In the genomic region with DNA sequence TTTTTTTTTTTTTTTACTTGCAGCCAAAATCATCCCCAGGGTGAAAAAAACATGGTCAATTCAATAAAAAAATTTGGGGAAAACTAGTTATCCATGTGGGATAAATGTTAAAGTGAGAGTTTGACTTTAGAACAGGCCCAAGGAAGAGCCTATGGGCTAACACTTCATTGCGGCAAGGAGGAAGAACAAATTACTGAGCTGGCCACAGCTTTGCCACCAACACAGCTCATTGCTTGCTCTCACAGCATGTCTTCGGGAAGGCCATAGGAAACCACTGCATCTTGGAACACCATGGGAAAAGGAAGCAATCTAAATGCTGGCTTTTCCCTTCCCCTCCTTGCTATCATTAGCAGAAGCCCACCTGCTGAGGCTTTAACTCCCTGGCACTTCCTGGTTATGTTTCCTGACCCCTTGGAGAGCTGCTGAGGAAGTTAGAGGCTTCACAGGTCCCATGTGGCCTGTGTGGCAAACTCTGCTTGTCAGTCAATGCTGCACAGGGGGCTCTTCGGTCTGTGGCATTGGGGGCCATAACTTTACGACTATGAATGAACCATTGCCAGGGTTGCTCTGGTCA, we compare ENCODE assay signal across 23 cellular contexts.
DNase-seq lines count a peak whose midpoint lies in the region; TF ChIP-seq lines count a peak whose summit lies in the region.
"Had no signal": no experiment of that assay in that cellular context is flagged by ENCODE, and none has a peak within 500 bp of the region (broad histone marks: within the 10 kb centered on the region; RNA-seq: fewer than 3 reads in every experiment).

No MANE protein-coding gene starts in this region.

- H3K27ac ChIP-seq in OCI-LY1 (ENCODE audit: low read depth, low read length, poor library complexity, severe bottlenecking): no peak overlapping the region
- H3K27ac ChIP-seq: cardiac muscle cell, KMS-11, left lung had no signal

- H3K4me1 ChIP-seq in OCI-LY1 (ENCODE audit: insufficient read depth, low read length, severe bottlenecking): peaks cover 6% of the 10 kb centered on the region
- H3K4me1 ChIP-seq: HAP-1 had no signal

- no peak for DNase-seq in CD14-positive monocyte (ENCODE audit: low spot score)
- peak; percentile 70 for DNase-seq in KBM-7
- peak; percentile 18 to 42 (median 37) for DNase-seq in immature natural killer cell
- no peak for DNase-seq in NCI-H2227 treated with DMSO at 0.1 percent for 48 hours (lab: John Stamatoyannopoulos, UW)
- DNase-seq in SW480 (ENCODE audit: low spot score): no peak
- no peak for DNase-seq in stimulated activated CD4-positive, alpha-beta T cell treated with anti-CD3 and anti-CD28 coated beads, Interleukin-4, amount 100 ng/mL, for 1 hour
- no peak for DNase-seq in HUDEP-2 (lab: John Stamatoyannopoulos, UW; ENCODE audit: unreplicated experiment in 76 of 76)
- DNase-seq: activated CD4-positive, alpha-beta T cell treated with anti-CD3 and anti-CD28 coated beads for 36 hours; activated T-cell treated with anti-CD3 and anti-CD28 coated beads, Interleukin-2, amount 50 U/mL, for 72 hours; anterior cingulate cortex; CD4-positive, alpha-beta T cell; cortex of kidney; DMS 273 treated with DMSO at 0.1 percent for 48 hours; left lung; NCI-H1105 treated with DMSO at 0.1 percent for 48 hours; NCI-H524 had no signal

- H3K4me1 Mint-ChIP-seq in CD14-positive monocyte (peaks cover 21% of the 10 kb centered on the region), immature natural killer cell (peaks cover 31 to 53% of the 10 kb centered on the region in 2 donors)

- 0 out of 2 replicates have a peak overlapping the region, but pooled peaks have one; percentile 18 for H2AFZ ChIP-seq in OCI-LY1 (ENCODE audit: low read length)

- intact Hi-C loops in CD14-positive monocyte (cut with micrococcal nuclease): no loop called here

- H3K27me3 Mint-ChIP-seq in CD14-positive monocyte (ENCODE audit: low read depth in 3 of 3) (peaks cover 0 to 2% (median 2%) of the 10 kb centered on the region in 3 donors), immature natural killer cell (ENCODE audit: low read depth in 3 of 3) (peaks cover 0 to 3% (median 2%) of the 10 kb centered on the region in 3 donors)
- H3K27me3 Mint-ChIP-seq: activated CD4-positive, alpha-beta T cell treated with anti-CD3 and anti-CD28 coated beads for 36 hours; activated naive CD4-positive, alpha-beta T cell treated with anti-CD3 and anti-CD28 coated beads, Interleukin-2, amount 50 U/mL, for 24 hours; CD4-positive, alpha-beta T cell had no signal

- no peaks in the 10 kb centered on the region for H3K79me2 ChIP-seq in OCI-LY1 (ENCODE audit: insufficient read depth, low read length)

- no peak overlapping the region for H3K4me3 ChIP-seq in OCI-LY1 (ENCODE audit: low read depth, low read length, poor library complexity, severe bottlenecking)
- H3K4me3 ChIP-seq: cardiac muscle cell, HAP-1, left lung had no signal

- no peak overlapping the region for H3K9ac ChIP-seq in OCI-LY1 (ENCODE audit: low read length)
- H3K9ac ChIP-seq: KMS-11 had no signal

- TF ChIP-seq CTCF in CD14-positive monocyte (IDR thresholded peaks at IDR 0.05) (no peak), OCI-LY1 (IDR thresholded peaks at IDR 0.05; ENCODE audit: low read length) (no peak)

- no peaks in the 10 kb centered on the region for H3K9me3 ChIP-seq in OCI-LY1 (ENCODE audit: low read length)
- H3K9me3 ChIP-seq: HAP-1, left lung had no signal

- H3K9me2 ChIP-seq in OCI-LY1 (ENCODE audit: low read depth, low read length): no peaks in the 10 kb centered on the region

- H3K4me2 ChIP-seq in OCI-LY1 (ENCODE audit: low read length): no peak overlapping the region
- H3K4me2 ChIP-seq: KMS-11 had no signal

- H3K4me3 Mint-ChIP-seq in CD14-positive monocyte (no peak overlapping the region), immature natural killer cell (peak overlapping the region; percentile 40 to 59 (median 53))
- H3K4me3 Mint-ChIP-seq: activated CD4-positive, alpha-beta T cell treated with anti-CD3 and anti-CD28 coated beads for 36 hours; activated naive CD4-positive, alpha-beta T cell treated with anti-CD3 and anti-CD28 coated beads, Interleukin-2, amount 50 U/mL, for 24 hours; activated T-cell treated with anti-CD3 and anti-CD28 coated beads, Interleukin-2, amount 50 U/mL, for 72 hours; CD4-positive, alpha-beta T cell; mesothelial cell of epicardium; nephron had no signal

- H3K36me3 Mint-ChIP-seq in CD14-positive monocyte: peaks cover 0 to under 1% of the 10 kb centered on the region in 2 donors
- peaks cover 0 to 3% (median 3%) of the 10 kb centered on the region in 3 donors for H3K36me3 Mint-ChIP-seq in immature natural killer cell
- H3K36me3 Mint-ChIP-seq: activated naive CD4-positive, alpha-beta T cell treated with anti-CD3 and anti-CD28 coated beads, Interleukin-2, amount 50 U/mL, for 24 hours; mesothelial cell of epicardium had no signal

- H3K9me3 Mint-ChIP-seq in CD14-positive monocyte: peaks cover 0 to 8% (median 3%) of the 10 kb centered on the region in 7 donors
- H3K9me3 Mint-ChIP-seq in immature natural killer cell: peaks cover 0 to 2% (median 0%) of the 10 kb centered on the region in 6 donors
- H3K9me3 Mint-ChIP-seq: activated naive CD4-positive, alpha-beta T cell treated with anti-CD3 and anti-CD28 coated beads, Interleukin-2, amount 50 U/mL, for 24 hours; CD4-positive, alpha-beta T cell; mesothelial cell of epicardium; nephron had no signal

- no peaks in the 10 kb centered on the region for H3K36me3 ChIP-seq in OCI-LY1 (ENCODE audit: insufficient read depth, low read length)
- H3K36me3 ChIP-seq: cardiac muscle cell, HAP-1, left lung had no signal

- no peaks in the 10 kb centered on the region for H3K27me3 ChIP-seq in OCI-LY1 (ENCODE audit: insufficient read depth, low read length)
- H3K27me3 ChIP-seq: cardiac muscle cell, left lung had no signal

- H3F3A ChIP-seq in OCI-LY1 (ENCODE audit: insufficient read depth, low read length): no peaks in the 10 kb centered on the region

- in situ Hi-C loops in KBM-7 (cut with MboI; ENCODE audit: low pct_unique_long_range_greater_than_20kb, low sequenced_read_pairs): no loop called here

- no peaks in the 10 kb centered on the region for H4K20me1 ChIP-seq in OCI-LY1 (ENCODE audit: insufficient read depth, low read length)

- H3K27ac Mint-ChIP-seq in CD14-positive monocyte (peak overlapping the region in 5 of 7 donors; percentile 3 to 70 (median 32)), immature natural killer cell (peak overlapping the region; percentile 72 to 86 (median 79))
- H3K27ac Mint-ChIP-seq: activated CD4-positive, alpha-beta T cell treated with anti-CD3 and anti-CD28 coated beads for 36 hours; activated naive CD4-positive, alpha-beta T cell treated with anti-CD3 and anti-CD28 coated beads, Interleukin-2, amount 50 U/mL, for 24 hours; activated T-cell treated with anti-CD3 and anti-CD28 coated beads, Interleukin-2, amount 50 U/mL, for 72 hours; CD4-positive, alpha-beta T cell; mesothelial cell of epicardium; nephron had no signal

Comparison
In these comparisons a context has a peak if more than half of its experiments do, and no peak if none do; other contexts are left out.
1. DNase-seq: peak in KBM-7 (single experiment) and immature natural killer cell (3 of 3); none in CD14-positive monocyte (single experiment), NCI-H2227 treated with DMSO at 0.1 percent for 48 hours (single experiment), SW480 (single experiment), stimulated activated CD4-positive, alpha-beta T cell treated with anti-CD3 and anti-CD28 coated beads, Interleukin-4, amount 100 ng/mL, for 1 hour (single experiment) and HUDEP-2 (0 of 76).
2. H3K4me3 Mint-ChIP-seq: peak in immature natural killer cell (5 of 5); none in CD14-positive monocyte (0 of 2).